ENCODE assay signal across 1 cellular context in the genomic region with DNA sequence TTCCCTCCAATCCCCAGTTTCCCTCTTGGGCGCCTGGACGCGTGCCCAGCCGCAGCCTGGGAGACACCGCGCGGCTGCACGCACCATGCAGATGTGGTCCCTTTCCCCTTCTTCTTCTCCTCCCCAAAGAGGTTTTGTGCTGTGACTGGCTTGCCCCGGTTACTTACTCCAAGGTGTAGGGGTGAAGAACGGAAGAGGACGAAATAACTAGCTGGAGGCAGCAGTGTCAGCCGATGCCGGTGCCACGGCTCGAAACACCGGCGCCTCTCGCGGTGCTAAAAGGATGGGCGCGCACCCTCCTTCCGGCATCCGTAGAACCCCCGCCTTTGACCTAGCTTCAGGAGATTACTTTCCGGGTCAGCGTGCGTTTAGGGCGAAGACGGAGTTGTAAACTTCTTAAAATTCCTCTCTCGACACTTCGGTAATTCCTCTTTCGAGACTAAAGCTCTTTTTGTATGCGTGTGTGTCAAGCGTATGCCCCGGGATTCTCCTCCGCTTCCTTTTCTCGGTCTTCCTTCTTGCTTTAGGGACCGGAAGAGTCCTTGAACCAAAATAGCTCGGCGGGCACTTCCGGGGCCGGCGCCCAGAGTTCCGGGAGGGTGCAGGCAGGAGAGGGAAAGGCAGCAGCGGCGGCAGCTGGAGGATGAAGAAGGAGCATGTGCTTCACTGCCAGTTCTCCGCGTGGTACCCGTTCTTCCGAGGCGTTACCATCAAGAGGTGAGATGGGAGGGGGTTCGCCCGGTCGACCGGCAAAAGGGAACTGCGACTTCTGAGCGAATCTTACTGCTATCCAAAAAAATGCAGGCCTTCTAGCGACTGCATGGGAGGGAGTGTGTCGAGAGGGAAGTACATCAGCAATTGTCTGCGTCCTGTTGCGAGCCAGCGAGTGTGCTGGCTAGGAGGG.
TF ChIP-seq lines count a peak whose summit lies in the region.

A gene with protein sequence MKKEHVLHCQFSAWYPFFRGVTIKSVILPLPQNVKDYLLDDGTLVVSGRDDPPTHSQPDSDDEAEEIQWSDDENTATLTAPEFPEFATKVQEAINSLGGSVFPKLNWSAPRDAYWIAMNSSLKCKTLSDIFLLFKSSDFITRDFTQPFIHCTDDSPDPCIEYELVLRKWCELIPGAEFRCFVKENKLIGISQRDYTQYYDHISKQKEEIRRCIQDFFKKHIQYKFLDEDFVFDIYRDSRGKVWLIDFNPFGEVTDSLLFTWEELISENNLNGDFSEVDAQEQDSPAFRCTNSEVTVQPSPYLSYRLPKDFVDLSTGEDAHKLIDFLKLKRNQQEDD (plus strand): TSS at position 586 of the 904 bp plus-strand sequence. CDS start 58 bp downstream, at position 644.
A gene (minus strand): TSS at position 289 of the 904 bp plus-strand sequence. CDS start 9,600 bp downstream, outside the sequence.

TF ChIP-seq in HepG2, 621 proteins besides CTCF, POLR2A, EP300 and RAD21 (continued from another document and continues in another):
- TF ChIP-seq ZNF256 (CRISPR knock-in tag; conservative IDR thresholded peaks at IDR 0.05): no peak
- TF ChIP-seq SNAPC2 (CRISPR knock-in tag; IDR thresholded peaks at IDR 0.05): peak; percentile 68; the same call in 1 of the 2 replicates
- TF ChIP-seq SMARCE1 (IDR thresholded peaks at IDR 0.05; ENCODE audit: borderline replicate concordance): no peak
- 0 out of 2 replicates have a peak, but pooled peaks have one; percentile 44 for TF ChIP-seq DNMT3B (CRISPR knock-in tag; conservative IDR thresholded peaks at IDR 0.05)
- TF ChIP-seq SMARCC2 (IDR thresholded peaks at IDR 0.05): no peak
- peak; percentile 100 for TF ChIP-seq KDM5A (IDR thresholded peaks at IDR 0.05; ENCODE audit: borderline replicate concordance, low read length)
- TF ChIP-seq MTF2 (CRISPR knock-in tag; IDR thresholded peaks at IDR 0.05; ENCODE audit: borderline replicate concordance): no peak
- 0 out of 2 replicates have a peak, but pooled peaks have one; percentile 28 for TF ChIP-seq ZNF674 (CRISPR knock-in tag; IDR thresholded peaks at IDR 0.05; ENCODE audit: low read depth)
- peak; percentile 57 for TF ChIP-seq ZEB1 (IDR thresholded peaks at IDR 0.05; ENCODE audit: insufficient replicate concordance, low read depth)
- no peak for TF ChIP-seq ZNF12 (CRISPR knock-in tag; IDR thresholded peaks at IDR 0.05)
- TF ChIP-seq ZKSCAN1 (IDR thresholded peaks at IDR 0.05; ENCODE audit: low read length): no peak
- no peak for TF ChIP-seq HES4 (CRISPR knock-in tag; IDR thresholded peaks at IDR 0.05; ENCODE audit: borderline replicate concordance)
- TF ChIP-seq, protein P1, sequence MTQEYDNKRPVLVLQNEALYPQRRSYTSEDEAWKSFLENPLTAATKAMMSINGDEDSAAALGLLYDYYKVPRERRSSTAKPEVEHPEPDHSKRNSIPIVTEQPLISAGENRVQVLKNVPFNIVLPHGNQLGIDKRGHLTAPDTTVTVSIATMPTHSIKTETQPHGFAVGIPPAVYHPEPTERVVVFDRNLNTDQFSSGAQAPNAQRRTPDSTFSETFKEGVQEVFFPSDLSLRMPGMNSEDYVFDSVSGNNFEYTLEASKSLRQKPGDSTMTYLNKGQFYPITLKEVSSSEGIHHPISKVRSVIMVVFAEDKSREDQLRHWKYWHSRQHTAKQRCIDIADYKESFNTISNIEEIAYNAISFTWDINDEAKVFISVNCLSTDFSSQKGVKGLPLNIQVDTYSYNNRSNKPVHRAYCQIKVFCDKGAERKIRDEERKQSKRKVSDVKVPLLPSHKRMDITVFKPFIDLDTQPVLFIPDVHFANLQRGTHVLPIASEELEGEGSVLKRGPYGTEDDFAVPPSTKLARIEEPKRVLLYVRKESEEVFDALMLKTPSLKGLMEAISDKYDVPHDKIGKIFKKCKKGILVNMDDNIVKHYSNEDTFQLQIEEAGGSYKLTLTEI (CRISPR knock-in tag; conservative IDR thresholded peaks at IDR 0.05): no peak
- 0 out of 2 replicates have a peak, but pooled peaks have one; percentile 43 for TF ChIP-seq CHCHD3 (CRISPR knock-in tag; IDR thresholded peaks at IDR 0.05)
- TF ChIP-seq, protein P2, sequence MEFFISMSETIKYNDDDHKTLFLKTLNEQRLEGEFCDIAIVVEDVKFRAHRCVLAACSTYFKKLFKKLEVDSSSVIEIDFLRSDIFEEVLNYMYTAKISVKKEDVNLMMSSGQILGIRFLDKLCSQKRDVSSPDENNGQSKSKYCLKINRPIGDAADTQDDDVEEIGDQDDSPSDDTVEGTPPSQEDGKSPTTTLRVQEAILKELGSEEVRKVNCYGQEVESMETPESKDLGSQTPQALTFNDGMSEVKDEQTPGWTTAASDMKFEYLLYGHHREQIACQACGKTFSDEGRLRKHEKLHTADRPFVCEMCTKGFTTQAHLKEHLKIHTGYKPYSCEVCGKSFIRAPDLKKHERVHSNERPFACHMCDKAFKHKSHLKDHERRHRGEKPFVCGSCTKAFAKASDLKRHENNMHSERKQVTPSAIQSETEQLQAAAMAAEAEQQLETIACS (CRISPR knock-in tag; IDR thresholded peaks at IDR 0.05): peak; percentile 58; the same call in 1 of the 2 replicates
- 0 out of 2 replicates have a peak, but pooled peaks have one; percentile 6 for TF ChIP-seq ZNF451 (CRISPR knock-in tag; IDR thresholded peaks at IDR 0.05)
- TF ChIP-seq, protein P3, sequence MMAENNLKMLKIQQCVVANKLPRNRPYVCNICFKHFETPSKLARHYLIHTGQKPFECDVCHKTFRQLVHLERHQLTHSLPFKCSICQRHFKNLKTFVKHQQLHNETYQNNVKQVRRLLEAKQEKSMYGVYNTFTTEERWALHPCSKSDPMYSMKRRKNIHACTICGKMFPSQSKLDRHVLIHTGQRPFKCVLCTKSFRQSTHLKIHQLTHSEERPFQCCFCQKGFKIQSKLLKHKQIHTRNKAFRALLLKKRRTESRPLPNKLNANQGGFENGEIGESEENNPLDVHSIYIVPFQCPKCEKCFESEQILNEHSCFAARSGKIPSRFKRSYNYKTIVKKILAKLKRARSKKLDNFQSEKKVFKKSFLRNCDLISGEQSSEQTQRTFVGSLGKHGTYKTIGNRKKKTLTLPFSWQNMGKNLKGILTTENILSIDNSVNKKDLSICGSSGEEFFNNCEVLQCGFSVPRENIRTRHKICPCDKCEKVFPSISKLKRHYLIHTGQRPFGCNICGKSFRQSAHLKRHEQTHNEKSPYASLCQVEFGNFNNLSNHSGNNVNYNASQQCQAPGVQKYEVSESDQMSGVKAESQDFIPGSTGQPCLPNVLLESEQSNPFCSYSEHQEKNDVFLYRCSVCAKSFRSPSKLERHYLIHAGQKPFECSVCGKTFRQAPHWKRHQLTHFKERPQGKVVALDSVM (CRISPR knock-in tag; IDR thresholded peaks at IDR 0.05): no peak
- TF ChIP-seq MAFK (conservative IDR thresholded peaks at IDR 0.05 in 1 of 2, IDR thresholded peaks at IDR 0.05 in 1 of 2; ENCODE audit: low read length in 2 of 2): no peak
- TF ChIP-seq, protein P4, sequence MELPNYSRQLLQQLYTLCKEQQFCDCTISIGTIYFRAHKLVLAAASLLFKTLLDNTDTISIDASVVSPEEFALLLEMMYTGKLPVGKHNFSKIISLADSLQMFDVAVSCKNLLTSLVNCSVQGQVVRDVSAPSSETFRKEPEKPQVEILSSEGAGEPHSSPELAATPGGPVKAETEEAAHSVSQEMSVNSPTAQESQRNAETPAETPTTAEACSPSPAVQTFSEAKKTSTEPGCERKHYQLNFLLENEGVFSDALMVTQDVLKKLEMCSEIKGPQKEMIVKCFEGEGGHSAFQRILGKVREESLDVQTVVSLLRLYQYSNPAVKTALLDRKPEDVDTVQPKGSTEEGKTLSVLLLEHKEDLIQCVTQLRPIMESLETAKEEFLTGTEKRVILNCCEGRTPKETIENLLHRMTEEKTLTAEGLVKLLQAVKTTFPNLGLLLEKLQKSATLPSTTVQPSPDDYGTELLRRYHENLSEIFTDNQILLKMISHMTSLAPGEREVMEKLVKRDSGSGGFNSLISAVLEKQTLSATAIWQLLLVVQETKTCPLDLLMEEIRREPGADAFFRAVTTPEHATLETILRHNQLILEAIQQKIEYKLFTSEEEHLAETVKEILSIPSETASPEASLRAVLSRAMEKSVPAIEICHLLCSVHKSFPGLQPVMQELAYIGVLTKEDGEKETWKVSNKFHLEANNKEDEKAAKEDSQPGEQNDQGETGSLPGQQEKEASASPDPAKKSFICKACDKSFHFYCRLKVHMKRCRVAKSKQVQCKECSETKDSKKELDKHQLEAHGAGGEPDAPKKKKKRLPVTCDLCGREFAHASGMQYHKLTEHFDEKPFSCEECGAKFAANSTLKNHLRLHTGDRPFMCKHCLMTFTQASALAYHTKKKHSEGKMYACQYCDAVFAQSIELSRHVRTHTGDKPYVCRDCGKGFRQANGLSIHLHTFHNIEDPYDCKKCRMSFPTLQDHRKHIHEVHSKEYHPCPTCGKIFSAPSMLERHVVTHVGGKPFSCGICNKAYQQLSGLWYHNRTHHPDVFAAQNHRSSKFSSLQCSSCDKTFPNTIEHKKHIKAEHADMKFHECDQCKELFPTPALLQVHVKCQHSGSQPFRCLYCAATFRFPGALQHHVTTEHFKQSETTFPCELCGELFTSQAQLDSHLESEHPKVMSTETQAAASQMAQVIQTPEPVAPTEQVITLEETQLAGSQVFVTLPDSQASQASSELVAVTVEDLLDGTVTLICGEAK (IDR thresholded peaks at IDR 0.05): peak; percentile 94
- TF ChIP-seq, protein P4 (CRISPR knock-in tag; IDR thresholded peaks at IDR 0.05): peak; percentile 32
- TF ChIP-seq, protein P5, sequence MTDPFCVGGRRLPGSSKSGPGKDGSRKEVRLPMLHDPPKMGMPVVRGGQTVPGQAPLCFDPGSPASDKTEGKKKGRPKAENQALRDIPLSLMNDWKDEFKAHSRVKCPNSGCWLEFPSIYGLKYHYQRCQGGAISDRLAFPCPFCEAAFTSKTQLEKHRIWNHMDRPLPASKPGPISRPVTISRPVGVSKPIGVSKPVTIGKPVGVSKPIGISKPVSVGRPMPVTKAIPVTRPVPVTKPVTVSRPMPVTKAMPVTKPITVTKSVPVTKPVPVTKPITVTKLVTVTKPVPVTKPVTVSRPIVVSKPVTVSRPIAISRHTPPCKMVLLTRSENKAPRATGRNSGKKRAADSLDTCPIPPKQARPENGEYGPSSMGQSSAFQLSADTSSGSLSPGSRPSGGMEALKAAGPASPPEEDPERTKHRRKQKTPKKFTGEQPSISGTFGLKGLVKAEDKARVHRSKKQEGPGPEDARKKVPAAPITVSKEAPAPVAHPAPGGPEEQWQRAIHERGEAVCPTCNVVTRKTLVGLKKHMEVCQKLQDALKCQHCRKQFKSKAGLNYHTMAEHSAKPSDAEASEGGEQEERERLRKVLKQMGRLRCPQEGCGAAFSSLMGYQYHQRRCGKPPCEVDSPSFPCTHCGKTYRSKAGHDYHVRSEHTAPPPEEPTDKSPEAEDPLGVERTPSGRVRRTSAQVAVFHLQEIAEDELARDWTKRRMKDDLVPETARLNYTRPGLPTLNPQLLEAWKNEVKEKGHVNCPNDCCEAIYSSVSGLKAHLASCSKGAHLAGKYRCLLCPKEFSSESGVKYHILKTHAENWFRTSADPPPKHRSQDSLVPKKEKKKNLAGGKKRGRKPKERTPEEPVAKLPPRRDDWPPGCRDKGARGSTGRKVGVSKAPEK (CRISPR knock-in tag; IDR thresholded peaks at IDR 0.05; ENCODE audit: borderline replicate concordance): no peak
- peak; percentile 85 for TF ChIP-seq ZFX (CRISPR knock-in tag; IDR thresholded peaks at IDR 0.05; ENCODE audit: low read depth)
- TF ChIP-seq, protein P6, sequence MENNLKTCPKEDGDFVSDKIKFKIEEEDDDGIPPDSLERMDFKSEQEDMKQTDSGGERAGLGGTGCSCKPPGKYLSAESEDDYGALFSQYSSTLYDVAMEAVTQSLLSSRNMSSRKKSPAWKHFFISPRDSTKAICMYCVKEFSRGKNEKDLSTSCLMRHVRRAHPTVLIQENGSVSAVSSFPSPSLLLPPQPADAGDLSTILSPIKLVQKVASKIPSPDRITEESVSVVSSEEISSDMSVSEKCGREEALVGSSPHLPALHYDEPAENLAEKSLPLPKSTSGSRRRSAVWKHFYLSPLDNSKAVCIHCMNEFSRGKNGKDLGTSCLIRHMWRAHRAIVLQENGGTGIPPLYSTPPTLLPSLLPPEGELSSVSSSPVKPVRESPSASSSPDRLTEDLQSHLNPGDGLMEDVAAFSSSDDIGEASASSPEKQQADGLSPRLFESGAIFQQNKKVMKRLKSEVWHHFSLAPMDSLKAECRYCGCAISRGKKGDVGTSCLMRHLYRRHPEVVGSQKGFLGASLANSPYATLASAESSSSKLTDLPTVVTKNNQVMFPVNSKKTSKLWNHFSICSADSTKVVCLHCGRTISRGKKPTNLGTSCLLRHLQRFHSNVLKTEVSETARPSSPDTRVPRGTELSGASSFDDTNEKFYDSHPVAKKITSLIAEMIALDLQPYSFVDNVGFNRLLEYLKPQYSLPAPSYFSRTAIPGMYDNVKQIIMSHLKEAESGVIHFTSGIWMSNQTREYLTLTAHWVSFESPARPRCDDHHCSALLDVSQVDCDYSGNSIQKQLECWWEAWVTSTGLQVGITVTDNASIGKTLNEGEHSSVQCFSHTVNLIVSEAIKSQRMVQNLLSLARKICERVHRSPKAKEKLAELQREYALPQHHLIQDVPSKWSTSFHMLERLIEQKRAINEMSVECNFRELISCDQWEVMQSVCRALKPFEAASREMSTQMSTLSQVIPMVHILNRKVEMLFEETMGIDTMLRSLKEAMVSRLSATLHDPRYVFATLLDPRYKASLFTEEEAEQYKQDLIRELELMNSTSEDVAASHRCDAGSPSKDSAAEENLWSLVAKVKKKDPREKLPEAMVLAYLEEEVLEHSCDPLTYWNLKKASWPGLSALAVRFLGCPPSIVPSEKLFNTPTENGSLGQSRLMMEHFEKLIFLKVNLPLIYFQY (CRISPR knock-in tag; IDR thresholded peaks at IDR 0.05; ENCODE audit: borderline replicate concordance): no peak
